Comparison of ENCODE assay signal across 8 cellular contexts in the genomic region with DNA sequence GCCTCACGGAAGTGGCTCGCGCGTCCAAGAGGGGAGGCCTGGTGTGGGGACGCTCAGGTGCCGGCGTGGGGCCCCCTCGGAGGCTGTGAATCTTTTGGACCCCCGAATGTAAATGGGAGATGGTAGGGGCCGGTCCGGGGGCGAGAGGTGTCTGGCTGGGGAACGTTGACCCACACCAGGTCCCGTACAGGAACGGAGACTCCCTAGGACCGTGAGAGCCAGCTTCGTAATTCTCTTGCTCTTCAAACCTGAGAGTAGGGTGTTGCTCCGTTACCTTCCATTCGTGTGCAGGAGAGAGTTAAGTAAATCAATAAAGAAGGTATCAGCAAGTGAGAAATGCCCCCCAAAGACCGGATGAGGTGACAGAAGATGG. TPM values are rescaled to one million over a fixed set of nuclear protein-coding genes. Genes with fewer than 3 reads are reported as not detected.
DNase-seq lines count a peak whose midpoint lies in the region; ATAC-seq and TF ChIP-seq lines count a peak whose summit lies in the region.

No MANE protein-coding gene starts in this region.

- peaks cover 63% of the 10 kb centered on the region for H3K4me1 ChIP-seq in GM23248 (ENCODE audit: insufficient read depth)
- H3K4me1 ChIP-seq in OCI-LY1 (ENCODE audit: insufficient read depth, low read length, severe bottlenecking), result peaks cover 46% of the 10 kb centered on the region
- peaks cover 22% of the 10 kb centered on the region for H3K4me1 ChIP-seq in endocrine pancreas (ENCODE audit: control insufficient read depth, insufficient read depth, low read length)

- TF ChIP-seq CTCF in OCI-LY1 (IDR thresholded peaks at IDR 0.05; ENCODE audit: low read length) (no peak), nephron progenitor cell (IDR thresholded peaks at IDR 0.05) (no peak)

- H3K27ac ChIP-seq in GM23248 (peak overlapping the region; percentile 97), OCI-LY1 (ENCODE audit: low read depth, low read length, poor library complexity, severe bottlenecking) (peak overlapping the region; percentile 74)

- H3K27me3 Mint-ChIP-seq in nephron progenitor cell (ENCODE audit: low read depth, poor library complexity), result peaks cover 4% of the 10 kb centered on the region

- H3K4me2 ChIP-seq in GM23248 (ENCODE audit: unreplicated experiment) (peak overlapping the region; percentile 96), OCI-LY1 (ENCODE audit: low read length) (peak overlapping the region; percentile 95)

- H3K79me2 ChIP-seq in GM23248 (ENCODE audit: insufficient read depth), result peaks cover 77% of the 10 kb centered on the region
- no peaks in the 10 kb centered on the region for H3K79me2 ChIP-seq in OCI-LY1 (ENCODE audit: insufficient read depth, low read length)

- peaks cover 15% of the 10 kb centered on the region for H4K20me1 ChIP-seq in GM23248 (ENCODE audit: insufficient read depth)
- no peaks in the 10 kb centered on the region for H4K20me1 ChIP-seq in OCI-LY1 (ENCODE audit: insufficient read depth, low read length)

- H3K27ac Mint-ChIP-seq in nephron progenitor cell, result peak overlapping the region; percentile 100

- H3K9me2 ChIP-seq in GM23248 (ENCODE audit: insufficient read depth) (no peaks in the 10 kb centered on the region), OCI-LY1 (ENCODE audit: low read depth, low read length) (no peaks in the 10 kb centered on the region)

- no peaks in the 10 kb centered on the region for H3K9me3 Mint-ChIP-seq in nephron progenitor cell

- peak overlapping the region; percentile 90 for H3K4me3 Mint-ChIP-seq in nephron progenitor cell

- H3K4me1 Mint-ChIP-seq in nephron progenitor cell, result peaks cover 68% of the 10 kb centered on the region

- H3K36me3 Mint-ChIP-seq in nephron progenitor cell (ENCODE audit: low read depth), result peaks cover 26% of the 10 kb centered on the region

- H2AFZ ChIP-seq in GM23248 (peak overlapping the region; percentile 75), OCI-LY1 (ENCODE audit: low read length) (peak overlapping the region; percentile 64; the same call in 1 of the 2 replicates)

- ATAC-seq in HG03196 (IDR thresholded peaks at IDR 0.05; ENCODE audit: unreplicated experiment) (no peak), HG03097 (IDR thresholded peaks at IDR 0.05; ENCODE audit: low FRiP score, unreplicated experiment) (no peak)

- 1 to 2% methylated on average over 20 of the region's 20 CpGs for WGBS in GM23248 (ENCODE audit: low coverage in 1 of 2, low lambda C conversion rate in 2 of 2, missing lambda C conversion rate in 2 of 2), 2 experiments

- H3K9me3 ChIP-seq in GM23248 (ENCODE audit: low read depth), result no peaks in the 10 kb centered on the region
- no peaks in the 10 kb centered on the region for H3K9me3 ChIP-seq in OCI-LY1 (ENCODE audit: low read length)
- H3K9me3 ChIP-seq in endocrine pancreas (ENCODE audit: control insufficient read depth, low read length), result no peaks in the 10 kb centered on the region

- DNase-seq in GM23248 (no peak), nephron progenitor cell (no peak), ecto neural progenitor cell (ENCODE audit: low spot score) (no peak)
- DNase-seq in activated CD8-positive, alpha-beta memory T cell treated with anti-CD3 and anti-CD28 coated beads, Interleukin-2, amount 50 U/mL, for 48 hours, result no peak

- H3K36me3 ChIP-seq in GM23248 (ENCODE audit: low read depth) (peaks cover 13% of the 10 kb centered on the region), OCI-LY1 (ENCODE audit: insufficient read depth, low read length) (peaks cover 15% of the 10 kb centered on the region), endocrine pancreas (ENCODE audit: control insufficient read depth, insufficient read depth, low read length) (no peaks in the 10 kb centered on the region)

- in situ Hi-C loops in GM23248 (cut with MboI), result no loop called here

- H3K27me3 ChIP-seq in GM23248 (replicated peaks; ENCODE audit: insufficient read depth) (no peaks in the 10 kb centered on the region), OCI-LY1 (ENCODE audit: insufficient read depth, low read length) (no peaks in the 10 kb centered on the region), endocrine pancreas (ENCODE audit: control insufficient read depth, insufficient read depth, low read length) (no peaks in the 10 kb centered on the region)

- H3K4me3 ChIP-seq in GM23248 (peak overlapping the region; percentile 88), OCI-LY1 (ENCODE audit: low read depth, low read length, poor library complexity, severe bottlenecking) (peak overlapping the region; percentile 99), endocrine pancreas (ENCODE audit: control insufficient read depth, insufficient read depth, low read length) (peak overlapping the region; percentile 58)

- peak overlapping the region; percentile 98 for H3K9ac ChIP-seq in GM23248
- peak overlapping the region; percentile 80 for H3K9ac ChIP-seq in OCI-LY1 (ENCODE audit: low read length)
- H3K9ac ChIP-seq in endocrine pancreas (ENCODE audit: control insufficient read depth, insufficient read depth, low read length), result peak overlapping the region; percentile 88

- H3F3A ChIP-seq in GM23248 (ENCODE audit: insufficient read depth), result peaks cover 78% of the 10 kb centered on the region
- H3F3A ChIP-seq in OCI-LY1 (ENCODE audit: insufficient read depth, low read length), result 0 out of 2 replicates have a peak, but pooled peaks cover 6% of the 10 kb centered on the region

RNA-seq across cellular contexts. Expression of a gene that starts 0.5 kb away (rescaled TPM):
- total RNA-seq in GM23248 (2014; rRNA removed; shearing (Covaris generic)), result 32.1 and 32.2 TPM in 2 replicates
- polyA plus RNA-seq in GM23248 (2016; fragmentation: Nextera tagmentation; extraction: Ambion mirVana), result 37.6 and 40.9 TPM in 2 replicates

RNA-seq across cellular contexts. Expression of a gene that starts 0.9 kb away (rescaled TPM):
- 34.4 and 35.2 TPM in 2 replicates for total RNA-seq in GM23248 (2014; rRNA removed; shearing (Covaris generic))
- 15.2 and 15.3 TPM in 2 replicates for polyA plus RNA-seq in GM23248 (2016; fragmentation: Nextera tagmentation; extraction: Ambion mirVana)
